15 cellular contexts compared by ENCODE assay signal in genomic region chr3:23264413-23264812, GRCh38.
DNase-seq lines count a peak whose midpoint lies in the region; ATAC-seq and TF ChIP-seq lines count a peak whose summit lies in the region.
"Had no signal": no experiment of that assay in that cellular context is flagged by ENCODE, and none has a peak within 500 bp of the region (broad histone marks: within the 10 kb centered on the region; RNA-seq: fewer than 3 reads in every experiment).

No MANE protein-coding gene starts in this region.

- H3K4me1 ChIP-seq in SJSA1 (replicated peaks): peaks cover 16% of the 10 kb centered on the region

- H3K9me3 ChIP-seq in SJSA1 (replicated peaks): no peaks in the 10 kb centered on the region
- H3K9me3 ChIP-seq: psoas muscle had no signal

- no peaks in the 10 kb centered on the region for H3K36me3 ChIP-seq in SJSA1

- peak; percentile 64 for DNase-seq in GM04503 (ENCODE audit: low read depth)
- peak in 1 of 2 experiments; percentile 7 for DNase-seq in SJSA1 (ENCODE audit: low read depth in 1 of 2, low spot score in 2 of 2)
- peak; percentile 83 for DNase-seq in fibroblast of mammary gland (ENCODE audit: low read depth)
- DNase-seq in stromal cell of bone marrow (ENCODE audit: low read depth): peak; percentile 70
- DNase-seq in NCI-H2029 treated with DMSO at 0.1 percent for 48 hours (lab: John Stamatoyannopoulos, UW): no peak
- DNase-seq in NCI-H2107 (lab: John Stamatoyannopoulos, UW): no peak
- DNase-seq: activated naive CD4-positive, alpha-beta T cell treated with Interleukin-2 at 50 U/mL for 16 hours; CD8-positive, alpha-beta memory T cell; central memory CD4-positive, alpha-beta T cell; GF-D8; KBM-7; NCI-H446 treated with DMSO at 0.1 percent for 48 hours; psoas muscle had no signal

- no peak for ATAC-seq in HG03520 (IDR thresholded peaks at IDR 0.05; ENCODE audit: unreplicated experiment)
- ATAC-seq: left lobe of liver, psoas muscle had no signal

- H3K4me3 ChIP-seq in SJSA1: no peak overlapping the region
- H3K4me3 ChIP-seq in fibroblast of mammary gland (ENCODE audit: control insufficient read depth, low read depth, low read length): no peak overlapping the region
- H3K4me3 ChIP-seq: psoas muscle had no signal

- TF ChIP-seq CTCF in fibroblast of mammary gland (conservative IDR thresholded peaks at IDR 0.05; ENCODE audit: control insufficient read depth, insufficient read depth, low read depth, low read length): no peak

- H3K27ac ChIP-seq in SJSA1: peak overlapping the region; percentile 53; the same call in 1 of the 2 replicates
- H3K27ac ChIP-seq: psoas muscle had no signal

- no peaks in the 10 kb centered on the region for H3K27me3 ChIP-seq in SJSA1 (replicated peaks)

Comparison
In these comparisons a context has a peak if more than half of its experiments do, and no peak if none do; other contexts are left out.
1. DNase-seq: peak in GM04503 (single experiment), fibroblast of mammary gland (single experiment) and stromal cell of bone marrow (single experiment); none in NCI-H2029 treated with DMSO at 0.1 percent for 48 hours (single experiment) and NCI-H2107 (single experiment).